8 cellular contexts compared by ENCODE assay signal in genomic region chr19:35545855-35546381, GRCh38. TPM values are rescaled to one million over a fixed set of nuclear protein-coding genes. Genes with fewer than 3 reads are reported as not detected.
DNase-seq lines count a peak whose midpoint lies in the region; ATAC-seq and TF ChIP-seq lines count a peak whose summit lies in the region.

No MANE protein-coding gene starts in this region.

- H3K4me1 ChIP-seq in duodenal mucosa (ENCODE audit: control insufficient read depth in 1 of 2, insufficient read depth in 2 of 2, low read length in 2 of 2), result peaks cover 16% of the 10 kb centered on the region in 2 donors

- peak overlapping the region; percentile 73 for H3K27ac Mint-ChIP-seq in activated CD4-positive, alpha-beta T cell treated with anti-CD3 and anti-CD28 coated beads, Interleukin-2, amount 10 ng/mL, durations not matched to agents 7 days and 5 days
- peak overlapping the region; percentile 96 for H3K27ac Mint-ChIP-seq in mesothelial cell of epicardium
- H3K27ac Mint-ChIP-seq in stimulated activated memory B cell treated with anti-CD40 and anti-IgM and Interleukin-4, amounts not matched to agents 10 μg/mL and 1 μg/mL and 100 μg/mL, for 72 hours, result peak overlapping the region; percentile 94

- POLR2A ChIA-PET in activated CD4-positive, alpha-beta T cell treated with anti-CD3 and anti-CD28 coated beads, Interleukin-2, amount 10 ng/mL, durations not matched to agents 7 days and 5 days (lab: Charles Lee), result no interaction called here

- peak overlapping the region; percentile 85 to 92 for H3K4me3 ChIP-seq in duodenal mucosa (ENCODE audit: low read depth in 1 of 2, low read length in 2 of 2)

- H3K9ac ChIP-seq in duodenal mucosa (ENCODE audit: low read depth in 1 of 2, low read length in 2 of 2), result peak overlapping the region; percentile 70 to 83

- ATAC-seq in GM21576 (IDR thresholded peaks at IDR 0.05; ENCODE audit: unreplicated experiment), result peak; percentile 26
- ATAC-seq in stimulated activated memory B cell treated with anti-CD40 and anti-IgM and Interleukin-4, amounts not matched to agents 10 μg/mL and 1 μg/mL and 100 μg/mL, for 72 hours, result peak; percentile 74
- ATAC-seq in GM21526 (IDR thresholded peaks at IDR 0.05; ENCODE audit: low FRiP score, unreplicated experiment), result no peak

- H3K4me3 Mint-ChIP-seq in activated CD4-positive, alpha-beta T cell treated with anti-CD3 and anti-CD28 coated beads, Interleukin-2, amount 10 ng/mL, durations not matched to agents 7 days and 5 days, result peak overlapping the region; percentile 82
- H3K4me3 Mint-ChIP-seq in mesothelial cell of epicardium, result peak overlapping the region; percentile 93
- peak overlapping the region; percentile 96 for H3K4me3 Mint-ChIP-seq in stimulated activated memory B cell treated with anti-CD40 and anti-IgM and Interleukin-4, amounts not matched to agents 10 μg/mL and 1 μg/mL and 100 μg/mL, for 72 hours

- peaks cover 26% of the 10 kb centered on the region for H3K4me1 Mint-ChIP-seq in activated CD4-positive, alpha-beta T cell treated with anti-CD3 and anti-CD28 coated beads, Interleukin-2, amount 10 ng/mL, durations not matched to agents 7 days and 5 days
- peaks cover 24% of the 10 kb centered on the region for H3K4me1 Mint-ChIP-seq in mesothelial cell of epicardium
- peaks cover 43% of the 10 kb centered on the region for H3K4me1 Mint-ChIP-seq in stimulated activated memory B cell treated with anti-CD40 and anti-IgM and Interleukin-4, amounts not matched to agents 10 μg/mL and 1 μg/mL and 100 μg/mL, for 72 hours

- no peak for TF ChIP-seq CTCF in mesothelial cell of epicardium (IDR thresholded peaks at IDR 0.05; ENCODE audit: unreplicated experiment)

- peak; percentile 5 for DNase-seq in COR-L47 (lab: John Stamatoyannopoulos, UW)
- DNase-seq in LHCN-M2 (ENCODE audit: low read depth), result peak; percentile 16
- peak; percentile 57 for DNase-seq in activated CD4-positive, alpha-beta T cell treated with anti-CD3 and anti-CD28 coated beads, Interleukin-2, amount 10 ng/mL, durations not matched to agents 7 days and 5 days
- DNase-seq in mesothelial cell of epicardium (ENCODE audit: low spot score in 2 of 2, unreplicated experiment in 2 of 2), result peak in 1 of 2 experiments; percentile 66

- CTCF ChIA-PET in activated CD4-positive, alpha-beta T cell treated with anti-CD3 and anti-CD28 coated beads, Interleukin-2, amount 10 ng/mL, durations not matched to agents 7 days and 5 days (lab: Charles Lee), result no interaction called here

- H3K27me3 Mint-ChIP-seq in activated CD4-positive, alpha-beta T cell treated with anti-CD3 and anti-CD28 coated beads, Interleukin-2, amount 10 ng/mL, durations not matched to agents 7 days and 5 days, result no peaks in the 10 kb centered on the region
- no peaks in the 10 kb centered on the region for H3K27me3 Mint-ChIP-seq in mesothelial cell of epicardium (ENCODE audit: low read depth)
- no peaks in the 10 kb centered on the region for H3K27me3 Mint-ChIP-seq in stimulated activated memory B cell treated with anti-CD40 and anti-IgM and Interleukin-4, amounts not matched to agents 10 μg/mL and 1 μg/mL and 100 μg/mL, for 72 hours

- no peaks in the 10 kb centered on the region for H3K27me3 ChIP-seq in duodenal mucosa (ENCODE audit: control insufficient read depth in 1 of 2, insufficient read depth in 2 of 2, low read length in 2 of 2)

- no peaks in the 10 kb centered on the region for H3K9me3 Mint-ChIP-seq in activated CD4-positive, alpha-beta T cell treated with anti-CD3 and anti-CD28 coated beads, Interleukin-2, amount 10 ng/mL, durations not matched to agents 7 days and 5 days
- H3K9me3 Mint-ChIP-seq in mesothelial cell of epicardium, result no peaks in the 10 kb centered on the region
- H3K9me3 Mint-ChIP-seq in stimulated activated memory B cell treated with anti-CD40 and anti-IgM and Interleukin-4, amounts not matched to agents 10 μg/mL and 1 μg/mL and 100 μg/mL, for 72 hours, result no peaks in the 10 kb centered on the region

- no peak overlapping the region for H3K27ac ChIP-seq in duodenal mucosa (ENCODE audit: low read depth, low read length)

- no peaks in the 10 kb centered on the region for H3K9me3 ChIP-seq in duodenal mucosa (ENCODE audit: control insufficient read depth in 1 of 2, low read length in 2 of 2)

- H3K36me3 Mint-ChIP-seq in activated CD4-positive, alpha-beta T cell treated with anti-CD3 and anti-CD28 coated beads, Interleukin-2, amount 10 ng/mL, durations not matched to agents 7 days and 5 days (ENCODE audit: low read depth), result peaks cover 4% of the 10 kb centered on the region
- H3K36me3 Mint-ChIP-seq in mesothelial cell of epicardium, result peaks cover 4% of the 10 kb centered on the region
- H3K36me3 Mint-ChIP-seq in stimulated activated memory B cell treated with anti-CD40 and anti-IgM and Interleukin-4, amounts not matched to agents 10 μg/mL and 1 μg/mL and 100 μg/mL, for 72 hours, result peaks cover 19% of the 10 kb centered on the region

- peaks cover 0 to 5% of the 10 kb centered on the region in 2 donors for H3K36me3 ChIP-seq in duodenal mucosa (ENCODE audit: control insufficient read depth in 1 of 2, insufficient read depth in 2 of 2, low read length in 2 of 2)

RNA-seq across cellular contexts. Expression of gene TMEM147, which starts 0.5 kb away (rescaled TPM):
- total RNA-seq in LHCN-M2 (2014; rRNA removed), result 106 and 114 TPM in 2 replicates
- polyA plus RNA-seq in LHCN-M2 (2012), result 151 TPM
- total RNA-seq in activated CD4-positive, alpha-beta T cell treated with anti-CD3 and anti-CD28 coated beads, Interleukin-2, amount 10 ng/mL, durations not matched to agents 7 days and 5 days, result 10 to 100 TPM; 42.5 to 43.8 TPM
- total RNA-seq in mesothelial cell of epicardium, result 82.2 to 82.7 TPM (median 82.3 TPM) in 3 replicates

RNA-seq across cellular contexts. Expression of gene GAPDHS, which starts 12.7 kb away (rescaled TPM):
- total RNA-seq in LHCN-M2 (2014; rRNA removed) (not detected in 2 replicates), mesothelial cell of epicardium (not detected in 3 replicates)
- polyA plus RNA-seq in LHCN-M2 (2012), result not detected
- not detected for total RNA-seq in activated CD4-positive, alpha-beta T cell treated with anti-CD3 and anti-CD28 coated beads, Interleukin-2, amount 10 ng/mL, durations not matched to agents 7 days and 5 days

RNA-seq across cellular contexts. Expression of gene ATP4A, which starts 17.5 kb away (rescaled TPM):
- total RNA-seq in LHCN-M2 (2014; rRNA removed) (not detected in 2 replicates), mesothelial cell of epicardium (0.11 to 0.22 TPM (median 0.16 TPM) in 3 replicates)
- polyA plus RNA-seq in LHCN-M2 (2012), result not detected
- not detected for total RNA-seq in activated CD4-positive, alpha-beta T cell treated with anti-CD3 and anti-CD28 coated beads, Interleukin-2, amount 10 ng/mL, durations not matched to agents 7 days and 5 days

RNA-seq across cellular contexts. Expression of gene SBSN, which starts 17.8 kb away (rescaled TPM):
- 0.77 TPM in 1 of 2 replicates, not detected in the other for total RNA-seq in LHCN-M2 (2014; rRNA removed)
- polyA plus RNA-seq in LHCN-M2 (2012), result 0.04 TPM
- total RNA-seq in activated CD4-positive, alpha-beta T cell treated with anti-CD3 and anti-CD28 coated beads, Interleukin-2, amount 10 ng/mL, durations not matched to agents 7 days and 5 days, result not detected
- 0.32 to 0.49 TPM (median 0.47 TPM) in 3 replicates for total RNA-seq in mesothelial cell of epicardium

RNA-seq across cellular contexts. Expression of gene DMKN, which starts 32.5 kb away (rescaled TPM):
- total RNA-seq in LHCN-M2 (2014; rRNA removed) (0.29 and 1.1 TPM in 2 replicates), mesothelial cell of epicardium (161 to 172 TPM (median 171 TPM) in 3 replicates)
- polyA plus RNA-seq in LHCN-M2 (2012), result 0.79 TPM
- not detected for total RNA-seq in activated CD4-positive, alpha-beta T cell treated with anti-CD3 and anti-CD28 coated beads, Interleukin-2, amount 10 ng/mL, durations not matched to agents 7 days and 5 days
